ENCODE assay signal across 15 cellular contexts in the genomic region with DNA sequence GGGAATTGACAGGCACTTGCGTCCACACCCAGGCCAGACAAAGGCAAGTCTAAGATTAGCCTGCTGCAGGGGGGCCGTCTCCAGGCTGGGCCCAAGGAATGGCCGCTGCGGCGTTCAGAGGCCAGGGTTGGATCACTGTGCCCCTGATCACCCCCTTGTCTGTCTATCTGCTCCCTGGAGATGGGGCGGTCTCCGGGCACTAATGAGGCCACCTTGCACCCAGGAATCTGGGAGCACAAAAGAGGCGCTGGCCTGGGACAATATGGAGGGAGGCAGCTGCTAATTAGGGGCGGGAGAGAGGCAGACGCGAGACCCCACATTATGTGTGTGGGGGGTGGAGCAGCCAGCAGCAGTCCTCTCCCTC. TPM values are rescaled to one million over a fixed set of nuclear protein-coding genes. Genes with fewer than 3 reads are reported as not detected.
DNase-seq lines count a peak whose midpoint lies in the region; ATAC-seq and TF ChIP-seq lines count a peak whose summit lies in the region.
"Had no signal": no experiment of that assay in that cellular context is flagged by ENCODE, and none has a peak within 500 bp of the region (broad histone marks: within the 10 kb centered on the region; RNA-seq: fewer than 3 reads in every experiment).

No MANE protein-coding gene starts in this region.

- H2BK15ac ChIP-seq in H9 (ENCODE audit: low read depth, low read length) = no peak overlapping the region

- TF ChIP-seq RAD21 in neural cell (conservative IDR thresholded peaks at IDR 0.05) = no peak

- TF ChIP-seq EP300 in neural cell (conservative IDR thresholded peaks at IDR 0.05; ENCODE audit: poor library complexity, severe bottlenecking) = no peak

- H2BK20ac ChIP-seq in H9 (ENCODE audit: low read depth, low read length, poor library complexity, severe bottlenecking) = no peak overlapping the region

- no peak overlapping the region for H2BK5ac ChIP-seq in H9 (ENCODE audit: insufficient read length, low read length)

- H3K27me3 ChIP-seq in CD4-positive, alpha-beta T cell (ENCODE audit: control insufficient read depth, insufficient read depth, low read length) = no peaks in the 10 kb centered on the region
- H3K27me3 ChIP-seq in H9 (ENCODE audit: insufficient read depth, low read length) = peaks cover 10% of the 10 kb centered on the region; the same call in 1 of the 2 replicates
- peaks cover 33% of the 10 kb centered on the region for H3K27me3 ChIP-seq in neural cell (ENCODE audit: insufficient read depth, low read depth, low read length)
- H3K27me3 ChIP-seq: SJCRH30 had no signal

- no peak overlapping the region for H3K14ac ChIP-seq in H9 (ENCODE audit: insufficient read depth, low read length)

- H3K56ac ChIP-seq in H9 (ENCODE audit: insufficient read length, low read depth, low read length) = no peak overlapping the region

- no peak overlapping the region for H4K8ac ChIP-seq in H9 (replicated peaks; ENCODE audit: insufficient read length, low read depth, low read length)

- no peak overlapping the region for H3K27ac Mint-ChIP-seq in CD4-positive, alpha-beta T cell
- H3K27ac Mint-ChIP-seq in H9 (no peak overlapping the region), T-helper 17 cell (no peak overlapping the region)

- H3K4me1 Mint-ChIP-seq in CD4-positive, alpha-beta T cell (ENCODE audit: low read depth) = peaks cover 31% of the 10 kb centered on the region
- H3K4me1 Mint-ChIP-seq in H9 = peaks cover 15 to 49% of the 10 kb centered on the region in 2 experiments
- H3K4me1 Mint-ChIP-seq in T-helper 17 cell = peaks cover 28% of the 10 kb centered on the region

- H3K9me3 Mint-ChIP-seq in CD4-positive, alpha-beta T cell = no peaks in the 10 kb centered on the region
- no peaks in the 10 kb centered on the region; a peak in 1 of 5 replicates for H3K9me3 Mint-ChIP-seq in H9

- H3K4ac ChIP-seq in H9 (ENCODE audit: low read depth, low read length) = no peak overlapping the region

- peak overlapping the region; percentile 20 for H3K18ac ChIP-seq in H9 (ENCODE audit: insufficient read length, low read depth, low read length)

- H3K23me2 ChIP-seq in H9 (ENCODE audit: insufficient read length, low read depth, low read length, poor library complexity, severe bottlenecking) = peaks cover 18% of the 10 kb centered on the region

- H2BK120ac ChIP-seq in H9 (ENCODE audit: low read depth, low read length, poor library complexity, severe bottlenecking) = no peak overlapping the region

- peak overlapping the region; percentile 85 for H3K4me3 Mint-ChIP-seq in CD4-positive, alpha-beta T cell
- H3K4me3 Mint-ChIP-seq in H9 = no peak overlapping the region
- H3K4me3 Mint-ChIP-seq in T-helper 17 cell = peak overlapping the region; percentile 95

- no peaks in the 10 kb centered on the region for H3K36me3 Mint-ChIP-seq in CD4-positive, alpha-beta T cell (ENCODE audit: low read depth)
- H3K36me3 Mint-ChIP-seq in H9 (ENCODE audit: insufficient read depth in 1 of 3, low read depth in 3 of 3) (no peaks in the 10 kb centered on the region), T-helper 17 cell (ENCODE audit: low read depth) (peaks cover 3% of the 10 kb centered on the region)

- CTCF ChIA-PET in CD4-positive, alpha-beta T cell (lab: Charles Lee) = interaction anchor here (2.4 kb wide), 1 partner anchor 9 kb away, joined by 12 read pairs; a partner anchor contains a TSS

- no peaks in the 10 kb centered on the region for H4K20me1 ChIP-seq in H9 (ENCODE audit: control insufficient read depth, insufficient read depth, insufficient read length)
- H4K20me1 ChIP-seq in neural cell (ENCODE audit: insufficient read depth) = no peaks in the 10 kb centered on the region

- H3K23ac ChIP-seq in H9 (ENCODE audit: insufficient read length, low read depth, low read length) = no peak overlapping the region

- WGBS in H9 (ENCODE audit: extremely low coverage, insufficient read length, low lambda C conversion rate) = no CpG with 5 or more reads among the region's 11 CpGs

- H3K27me3 Mint-ChIP-seq in CD4-positive, alpha-beta T cell = peaks cover 17% of the 10 kb centered on the region
- H3K27me3 Mint-ChIP-seq in H9 (ENCODE audit: low read depth) (peaks cover 54% of the 10 kb centered on the region), T-helper 17 cell (no peaks in the 10 kb centered on the region)

- no peaks in the 10 kb centered on the region for H3K36me3 ChIP-seq in neural cell (ENCODE audit: insufficient read depth, low read length)
- H3K36me3 ChIP-seq: SJCRH30 had no signal

- no peak for DNase-seq in CD4-positive, alpha-beta T cell
- DNase-seq in H9 = no peak
- no peak for DNase-seq in T-helper 17 cell
- no peak for DNase-seq in NCI-H1105 (lab: John Stamatoyannopoulos, UW)
- DNase-seq in CD1c-positive myeloid dendritic cell (ENCODE audit: extremely low spot score) = no peak
- DNase-seq: NCI-H1092 treated with DMSO at 0.1 percent for 48 hours, NCI-H2171 treated with DMSO at 0.1 percent for 48 hours, SW 1271 had no signal

- H3T11ph ChIP-seq in H9 (ENCODE audit: low read length) = no peak overlapping the region

- H3K4me2 ChIP-seq in H9 (ENCODE audit: insufficient read depth, insufficient read length, low read length) = no peak overlapping the region
- H3K4me2 ChIP-seq in neural cell (ENCODE audit: low read length) = no peak overlapping the region

- H2AFZ ChIP-seq in H9 (ENCODE audit: low read length) (no peak overlapping the region), neural cell (ENCODE audit: low read depth, low read length) (peak overlapping the region; percentile 51)

- H3K4me1 ChIP-seq in H9 (ENCODE audit: insufficient read depth, low read length) = peaks cover 3% of the 10 kb centered on the region; the same call in 1 of the 2 replicates

- TF ChIP-seq CTCF in CD4-positive, alpha-beta T cell (IDR thresholded peaks at IDR 0.05) = no peak
- TF ChIP-seq CTCF in H9 (conservative IDR thresholded peaks at IDR 0.05) = no peak
- no peak for TF ChIP-seq CTCF in neural cell (IDR thresholded peaks at IDR 0.05; ENCODE audit: poor library complexity, severe bottlenecking)

- H3K79me1 ChIP-seq in H9 (ENCODE audit: insufficient read depth, low read depth, low read length, poor library complexity, severe bottlenecking) = no peaks in the 10 kb centered on the region

- no peak overlapping the region for H4K5ac ChIP-seq in H9 (ENCODE audit: insufficient read length, low read depth, low read length)

- H4K91ac ChIP-seq in H9 (ENCODE audit: insufficient read length, low read depth, low read length) = no peak overlapping the region

- no peaks in the 10 kb centered on the region for H3K79me2 ChIP-seq in H9 (ENCODE audit: insufficient read depth, low read length)
- H3K79me2 ChIP-seq in neural cell (replicated peaks; ENCODE audit: insufficient read depth, low read length) = no peaks in the 10 kb centered on the region

- no peak overlapping the region for H3K27ac ChIP-seq in CD4-positive, alpha-beta T cell (ENCODE audit: low read depth, low read length)
- H3K27ac ChIP-seq in H9 (ENCODE audit: insufficient read length, low read depth, low read length) = no peak overlapping the region
- H3K27ac ChIP-seq in neural cell (ENCODE audit: low read length) = peak overlapping the region; percentile 12
- H3K27ac ChIP-seq: SJCRH30 had no signal

- no peaks in the 10 kb centered on the region for H3F3A ChIP-seq in neural cell (ENCODE audit: insufficient read depth, low read length, poor library complexity, severe bottlenecking)

- H3K9ac ChIP-seq in H9 (ENCODE audit: extremely low read depth, insufficient read length, low read length) = no peak overlapping the region
- peak overlapping the region; percentile 31 for H3K9ac ChIP-seq in neural cell (ENCODE audit: low read length)

- intact Hi-C loops in CD4-positive, alpha-beta T cell (cut with DNase I, micrococcal nuclease) = no loop called here

- no peak overlapping the region for H2AK5ac ChIP-seq in H9 (ENCODE audit: insufficient read length, low read length)

- no peak overlapping the region for H2BK12ac ChIP-seq in H9 (ENCODE audit: insufficient read length, low read depth, low read length)

- no peaks in the 10 kb centered on the region for H3K9me3 ChIP-seq in CD4-positive, alpha-beta T cell (ENCODE audit: control insufficient read depth, low read length)
- H3K9me3 ChIP-seq in H9 (ENCODE audit: control insufficient read depth, low read depth, low read length) (no peaks in the 10 kb centered on the region), T-helper 17 cell (ENCODE audit: control insufficient read depth, low read length, poor library complexity, severe bottlenecking) (no peaks in the 10 kb centered on the region), neural cell (ENCODE audit: low read length) (no peaks in the 10 kb centered on the region)
- H3K9me3 ChIP-seq: SJCRH30 had no signal

- no peaks in the 10 kb centered on the region for H3K9me2 ChIP-seq in neural cell (ENCODE audit: insufficient read depth, low read length)

- POLR2A ChIA-PET in CD4-positive, alpha-beta T cell (lab: Charles Lee) = interaction anchor here (2.5 kb wide), 1 partner anchor 9 kb away, joined by 15 read pairs; a partner anchor contains a TSS

- H3K4me3 ChIP-seq in neural cell (ENCODE audit: low read length) = no peak overlapping the region
- H3K4me3 ChIP-seq: SJCRH30 had no signal

- no peak for ATAC-seq in CD4-positive, alpha-beta T cell (ENCODE audit: poor library complexity)
- ATAC-seq in T-helper 17 cell = no peak
- no peak for ATAC-seq in HG02678 (IDR thresholded peaks at IDR 0.05; ENCODE audit: unreplicated experiment)

TF ChIP-seq in neural cell, 6 proteins besides CTCF, POLR2A, EP300 and RAD21 (continues in another document):
- no peak for TF ChIP-seq EZH2 (IDR thresholded peaks at IDR 0.05; ENCODE audit: borderline replicate concordance, insufficient read depth, low read length, poor library complexity, severe bottlenecking)
- TF ChIP-seq SMC3 (conservative IDR thresholded peaks at IDR 0.05; ENCODE audit: poor library complexity) = no peak

RNA-seq across cellular contexts. Expression of a gene that starts 0.2 kb away (rescaled TPM):
- total RNA-seq in CD4-positive, alpha-beta T cell = not detected
- total RNA-seq in H9 (2021) = not detected in 2 replicates
- not detected for total RNA-seq in T-helper 17 cell
- not detected in 2 replicates for polyA plus RNA-seq in neural cell
- not detected in 2 replicates for polyA minus RNA-seq in neural cell
- total RNA-seq: MCF 10A, OCI-LY7, RPMI7951 had no signal
- polyA plus RNA-seq: BJ had no signal

RNA-seq across cellular contexts. Expression of a gene that starts 4.5 kb away (rescaled TPM):
- total RNA-seq in CD4-positive, alpha-beta T cell = under 1 TPM; 0.17 to 0.25 TPM
- 0.13 TPM in 1 of 2 replicates, not detected in the other for total RNA-seq in H9 (2021)
- under 1 TPM; 0.45 to 0.94 TPM for total RNA-seq in T-helper 17 cell
- 0.56 and 0.78 TPM in 2 replicates for polyA plus RNA-seq in neural cell
- 1.2 TPM in 2 replicates for polyA minus RNA-seq in neural cell
- total RNA-seq: MCF 10A, OCI-LY7 had no signal

RNA-seq across cellular contexts. Expression of a gene that starts 8.8 kb away (rescaled TPM):
- total RNA-seq in CD4-positive, alpha-beta T cell = 1 to 10 TPM; 6.8 to 8.3 TPM
- 8.5 and 11.0 TPM in 2 replicates for total RNA-seq in H9 (2021)
- 10 to 100 TPM; 12.4 to 13.5 TPM for total RNA-seq in T-helper 17 cell
- 2.5 and 3.2 TPM in 2 replicates for polyA plus RNA-seq in neural cell
- 0.49 and 1.4 TPM in 2 replicates for polyA minus RNA-seq in neural cell

RNA-seq across cellular contexts. Expression of a gene that starts 30.7 kb away (rescaled TPM):
- total RNA-seq in CD4-positive, alpha-beta T cell = 10 to 100 TPM; 66.4 to 71.2 TPM
- 73.8 and 75.7 TPM in 2 replicates for total RNA-seq in H9 (2021)
- 10 to 100 TPM; 74.3 to 97.9 TPM for total RNA-seq in T-helper 17 cell
- 95.9 and 97.2 TPM in 2 replicates for polyA plus RNA-seq in neural cell
- 69.8 and 76.2 TPM in 2 replicates for polyA minus RNA-seq in neural cell

Comparison
In these comparisons a context has a peak if more than half of its experiments do, and no peak if none do; other contexts are left out.
1. H3K4me3 Mint-ChIP-seq: peak in CD4-positive, alpha-beta T cell (single experiment) and T-helper 17 cell (single experiment); none in H9 (0 of 2).